12 cellular contexts compared by ENCODE assay signal in genomic region chr3:188468672-188469071, GRCh38.
DNase-seq lines count a peak whose midpoint lies in the region; ATAC-seq and TF ChIP-seq lines count a peak whose summit lies in the region.
"Had no signal": no experiment of that assay in that cellular context is flagged by ENCODE, and none has a peak within 500 bp of the region (broad histone marks: within the 10 kb centered on the region; RNA-seq: fewer than 3 reads in every experiment).

No MANE protein-coding gene starts in this region.

- peaks cover 6% of the 10 kb centered on the region for H3K4me1 ChIP-seq in ovary (ENCODE audit: insufficient read depth)

- intact Hi-C loops in ovary (cut with DNase I), result no loop called here

- DNase-seq in Ammon's horn (ENCODE audit: low spot score) (peak; percentile 56), NCI-H446 (lab: John Stamatoyannopoulos, UW) (peak; percentile 88 to 91), fibroblast of gingiva (ENCODE audit: low read depth) (peak; percentile 92), ovary (peak in 3 of 5 donors; percentile 48 to 78 (median 60)), islet precursor cell (no peak)
- DNase-seq: activated gamma-delta T cell; Kasumi-1; stimulated activated naive B cell treated with anti-CD40 and anti-IgM and Interleukin-4, amounts not matched to agents 10 μg/mL and 1 μg/mL and 100 μg/mL, for 72 hours had no signal

- H3K36me3 ChIP-seq in ovary, result no peaks in the 10 kb centered on the region

- no peaks in the 10 kb centered on the region for H3K27me3 ChIP-seq in ovary
- H3K27me3 ChIP-seq: BLaER1 treated with 17β-estradiol and CSF1 and Interleukin-3, amounts not matched to agents 10 nM and 100 nM had no signal

- no peaks in the 10 kb centered on the region for H3K9me3 ChIP-seq in ovary

- no peak for TF ChIP-seq POLR2A in ovary (IDR thresholded peaks at IDR 0.05)

- H3K27ac ChIP-seq in ovary, result no peak overlapping the region
- H3K27ac ChIP-seq: BLaER1 treated with 17β-estradiol and CSF1 and Interleukin-3, amounts not matched to agents 10 nM and 100 nM had no signal

- ATAC-seq in GM18502 (IDR thresholded peaks at IDR 0.05; ENCODE audit: poor library complexity, unreplicated experiment), result no peak
- ATAC-seq in GM21526 (IDR thresholded peaks at IDR 0.05; ENCODE audit: low FRiP score, unreplicated experiment), result no peak
- no peak for ATAC-seq in HG02678 (IDR thresholded peaks at IDR 0.05; ENCODE audit: unreplicated experiment)
- ATAC-seq: stimulated activated naive B cell treated with anti-CD40 and anti-IgM and Interleukin-4, amounts not matched to agents 10 μg/mL and 1 μg/mL and 100 μg/mL, for 72 hours had no signal

- no peak for TF ChIP-seq CTCF in ovary (IDR thresholded peaks at IDR 0.05)

- 45 to 65% (median 58%) methylated on average over 3 of the region's 3 CpGs for whole genome bisulfite sequencing in ovary, 3 donors

- no peak overlapping the region for H3K4me3 ChIP-seq in ovary
- H3K4me3 ChIP-seq: BLaER1 treated with 17β-estradiol and CSF1 and Interleukin-3, amounts not matched to agents 10 nM and 100 nM had no signal

- peak; percentile 61 for TF ChIP-seq EP300 in ovary (IDR thresholded peaks at IDR 0.05)
